In genomic region chr6:159461266-159461665, GRCh38 we compare ENCODE assay signal across 28 cellular contexts.
DNase-seq lines count a peak whose midpoint lies in the region; ATAC-seq, FAIRE-seq and TF ChIP-seq lines count a peak whose summit lies in the region.
"Had no signal": no experiment of that assay in that cellular context is flagged by ENCODE, and none has a peak within 500 bp of the region (broad histone marks: within the 10 kb centered on the region; RNA-seq: fewer than 3 reads in every experiment).

No MANE protein-coding gene starts in this region.

- H3K36me3 ChIP-seq in astrocyte (ENCODE audit: insufficient read depth, low read length), result no peaks in the 10 kb centered on the region
- H3K36me3 ChIP-seq in sigmoid colon, result no peaks in the 10 kb centered on the region
- H3K36me3 ChIP-seq: ascending aorta, MG63, Peyer's patch, upper lobe of left lung had no signal

- H3K4me3 Mint-ChIP-seq in HFFc6, result no peak overlapping the region
- H3K4me3 Mint-ChIP-seq in astrocyte (ENCODE audit: unreplicated experiment), result peak overlapping the region; percentile 46
- H3K4me3 Mint-ChIP-seq: activated T-helper 17 cell treated with anti-CD3 and anti-CD28 coated beads, Interleukin-2, amount 50 U/mL, for 72 hours; WTC11 had no signal

- H3K9me3 ChIP-seq in astrocyte (ENCODE audit: insufficient read depth, low read depth, low read length), result no peaks in the 10 kb centered on the region
- H3K9me3 ChIP-seq in sigmoid colon, result no peaks in the 10 kb centered on the region
- H3K9me3 ChIP-seq: ascending aorta, Caco-2, MG63, Peyer's patch, psoas muscle, upper lobe of left lung had no signal

- H3K9me3 Mint-ChIP-seq in HFFc6 (0 out of 2 replicates have a peak, but pooled peaks cover 4% of the 10 kb centered on the region), astrocyte (ENCODE audit: unreplicated experiment) (no peaks in the 10 kb centered on the region)
- H3K9me3 Mint-ChIP-seq: activated naive CD4-positive, alpha-beta T cell treated with anti-CD3 and anti-CD28 coated beads, Interleukin-2, amount 50 U/mL, for 72 hours; activated T-helper 17 cell treated with anti-CD3 and anti-CD28 coated beads, Interleukin-2, amount 50 U/mL, for 72 hours had no signal

- no peaks in the 10 kb centered on the region for H3K79me2 ChIP-seq in astrocyte (ENCODE audit: insufficient read depth, low read length)

- intact Hi-C loops in sigmoid colon (cut with DNase I), result loop anchor here (10.0 kb wide), 1 partner anchor 286 kb away; no protein-coding TSS in a partner anchor

- peaks cover 4% of the 10 kb centered on the region for H3K27me3 Mint-ChIP-seq in HFFc6 (ENCODE audit: insufficient read depth)
- H3K27me3 Mint-ChIP-seq in astrocyte (ENCODE audit: low read depth, unreplicated experiment), result no peaks in the 10 kb centered on the region
- H3K27me3 Mint-ChIP-seq: naive B cell had no signal

- H3K27me3 ChIP-seq in astrocyte (ENCODE audit: insufficient read depth, low read length) (no peaks in the 10 kb centered on the region), sigmoid colon (no peaks in the 10 kb centered on the region)
- H3K27me3 ChIP-seq: ascending aorta, MG63, Peyer's patch, upper lobe of left lung had no signal

- FAIRE-seq in astrocyte (lab: Jason Lieb, UNC), result no peak

- no peak overlapping the region for H3K4me2 ChIP-seq in astrocyte (ENCODE audit: low read length)

- no peak for TF ChIP-seq CTCF in HFFc6 (IDR thresholded peaks at IDR 0.05)
- no peak for TF ChIP-seq CTCF in astrocyte (IDR thresholded peaks at IDR 0.05; ENCODE audit: insufficient read depth, low read depth, low read length)
- TF ChIP-seq CTCF in sigmoid colon (IDR thresholded peaks at IDR 0.05), result no peak

- H3K4me3 ChIP-seq in astrocyte (ENCODE audit: insufficient read depth, low read depth, low read length), result no peak overlapping the region
- no peak overlapping the region for H3K4me3 ChIP-seq in sigmoid colon
- H3K4me3 ChIP-seq: ascending aorta, MG63, Peyer's patch, psoas muscle, SK-N-MC, upper lobe of left lung had no signal

- no peaks in the 10 kb centered on the region for H4K20me1 ChIP-seq in astrocyte (ENCODE audit: insufficient read depth, low read length)

- TF ChIP-seq POLR2A in sigmoid colon (IDR thresholded peaks at IDR 0.05), result no peak

- no peak overlapping the region for H3K9ac ChIP-seq in astrocyte (ENCODE audit: low read length)

- H3K4me1 Mint-ChIP-seq in HFFc6 (ENCODE audit: low read depth) (no peaks in the 10 kb centered on the region; the same call in 1 of the 2 replicates), astrocyte (ENCODE audit: low read depth, unreplicated experiment) (peaks cover 18% of the 10 kb centered on the region)
- H3K4me1 Mint-ChIP-seq: activated T-helper 17 cell treated with anti-CD3 and anti-CD28 coated beads, Interleukin-2, amount 50 U/mL, for 72 hours had no signal

- H3K27ac Mint-ChIP-seq in HFFc6 (no peak overlapping the region), astrocyte (ENCODE audit: unreplicated experiment) (peak overlapping the region; percentile 60)
- H3K27ac Mint-ChIP-seq: activated naive CD4-positive, alpha-beta T cell treated with anti-CD3 and anti-CD28 coated beads, Interleukin-2, amount 50 U/mL, for 72 hours; activated T-helper 17 cell treated with anti-CD3 and anti-CD28 coated beads, Interleukin-2, amount 50 U/mL, for 72 hours; WTC11 had no signal

- H2AFZ ChIP-seq in astrocyte (ENCODE audit: low read depth, low read length), result no peak overlapping the region

- H3K27ac ChIP-seq in astrocyte (ENCODE audit: low read depth, low read length), result no peak overlapping the region
- H3K27ac ChIP-seq in sigmoid colon, result no peak overlapping the region
- H3K27ac ChIP-seq: ascending aorta, Peyer's patch, psoas muscle, SK-N-MC, upper lobe of left lung had no signal

- in situ Hi-C loops in Caki2 (cut with HindIII; ENCODE audit: low pct_unique_long_range_greater_than_20kb, low sequenced_read_pairs), result no loop called here

- H3K36me3 Mint-ChIP-seq in HFFc6 (ENCODE audit: low read depth), result no peaks in the 10 kb centered on the region
- no peaks in the 10 kb centered on the region for H3K36me3 Mint-ChIP-seq in astrocyte (ENCODE audit: low read depth, unreplicated experiment)
- H3K36me3 Mint-ChIP-seq: activated naive CD4-positive, alpha-beta T cell treated with anti-CD3 and anti-CD28 coated beads, Interleukin-2, amount 50 U/mL, for 72 hours; naive B cell; WTC11 had no signal

- no peak for ATAC-seq in GM21576 (IDR thresholded peaks at IDR 0.05; ENCODE audit: unreplicated experiment)
- no peak for ATAC-seq in GM18502 (IDR thresholded peaks at IDR 0.05; ENCODE audit: poor library complexity, unreplicated experiment)
- ATAC-seq: activated naive CD4-positive, alpha-beta T cell treated with anti-CD3 and anti-CD28 coated beads, Interleukin-2, amount 50 U/mL, for 72 hours; activated T-helper 17 cell treated with anti-CD3 and anti-CD28 coated beads, Interleukin-2, amount 50 U/mL, for 72 hours; left cardiac atrium; psoas muscle; WTC11 had no signal

- DNase-seq in Caki2 (ENCODE audit: low read depth), result peak; percentile 8
- DNase-seq in HFFc6, result peak; percentile 2
- no peak for DNase-seq in astrocyte (ENCODE audit: low read depth)
- DNase-seq in kidney tubule cell (ENCODE audit: low spot score), result peak; percentile 20
- DNase-seq in sigmoid colon, result no peak
- no peak for DNase-seq in T-helper 2 cell
- DNase-seq: activated CD4-positive, alpha-beta T cell treated with anti-CD3 and anti-CD28 coated beads, Interleukin-2, amount 50 U/mL, for 1 hour; Caco-2; cerebellar nuclear complex; DND-41; head of caudate nucleus; left cardiac atrium; MG63; naive B cell; NCI-H1417 treated with DMSO at 0.1 percent for 48 hours; NCI-H510A treated with DMSO at 0.1 percent for 48 hours; nucleus accumbens; Peyer's patch; psoas muscle; T-helper 9 cell; upper lobe of left lung had no signal

- H3K4me1 ChIP-seq in astrocyte (ENCODE audit: insufficient read depth, low read length) (no peaks in the 10 kb centered on the region), sigmoid colon (peaks cover 0 to 14% (median 0%) of the 10 kb centered on the region in 4 donors)
- H3K4me1 ChIP-seq: ascending aorta, Caco-2, Peyer's patch, psoas muscle, upper lobe of left lung had no signal

- no peak for TF ChIP-seq EP300 in sigmoid colon (IDR thresholded peaks at IDR 0.05)

- 22 to 53% methylated on average over 5 of the region's 5 CpGs for WGBS in sigmoid colon, 2 donors

Comparison
In these comparisons a context has a peak if more than half of its experiments do, and no peak if none do; other contexts are left out.
1. DNase-seq: peak in Caki2 (single experiment), HFFc6 (single experiment) and kidney tubule cell (single experiment); none in astrocyte (single experiment), sigmoid colon (single experiment) and T-helper 2 cell (0 of 5).